Comparison of ENCODE assay signal across 8 cellular contexts in the genomic region with DNA sequence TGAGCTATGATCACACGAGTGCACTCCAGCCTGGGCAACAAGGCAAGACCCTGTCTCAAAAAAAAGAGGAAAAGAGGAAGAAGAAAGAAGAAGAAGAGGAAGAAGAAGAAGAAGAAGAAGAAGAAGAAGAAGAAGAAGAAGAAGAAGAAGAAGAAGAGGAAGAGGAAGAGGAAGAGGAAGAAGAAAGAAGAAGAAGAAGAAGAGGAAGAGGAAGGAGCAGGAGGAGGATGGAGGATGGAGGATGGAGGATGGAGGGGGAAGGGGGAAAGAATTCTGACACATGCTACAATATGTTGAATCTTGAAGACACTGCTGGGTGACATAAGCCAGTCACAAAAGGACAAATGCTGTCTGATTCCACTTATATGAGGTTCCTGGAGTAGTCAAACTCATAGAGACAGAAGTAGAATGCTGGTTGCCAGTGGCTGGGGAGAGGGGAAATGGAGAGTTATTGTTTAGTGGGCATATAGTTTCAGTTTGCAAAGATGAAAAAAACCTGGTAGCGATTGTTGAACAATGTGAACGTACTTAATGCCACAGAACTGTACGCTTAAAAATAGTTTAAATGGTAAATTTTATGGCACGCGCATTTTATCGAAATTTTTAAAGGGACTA. TPM values are rescaled to one million over a fixed set of nuclear protein-coding genes. Genes with fewer than 3 reads are reported as not detected.
DNase-seq lines count a peak whose midpoint lies in the region; ATAC-seq and TF ChIP-seq lines count a peak whose summit lies in the region.

No MANE protein-coding gene starts in this region.

- peak overlapping the region; percentile 60 for H3K4me3 ChIP-seq in osteoblast (ENCODE audit: insufficient read depth, low read length)

- peak overlapping the region; percentile 73 for H3K4me2 ChIP-seq in osteoblast (ENCODE audit: insufficient read depth, low read length)

- ATAC-seq in GM18867 (IDR thresholded peaks at IDR 0.05; ENCODE audit: unreplicated experiment) (peak; percentile 15), HG03066 (IDR thresholded peaks at IDR 0.05; ENCODE audit: low read depth, unreplicated experiment) (peak; percentile 40), HG02884 (IDR thresholded peaks at IDR 0.05; ENCODE audit: unreplicated experiment) (no peak), GM21528 (IDR thresholded peaks at IDR 0.05; ENCODE audit: low FRiP score, unreplicated experiment) (no peak), GM19467 (IDR thresholded peaks at IDR 0.05; ENCODE audit: unreplicated experiment) (no peak)

- H4K20me1 ChIP-seq in osteoblast (ENCODE audit: insufficient read depth, low read length), result no peaks in the 10 kb centered on the region

- H3K4me3 Mint-ChIP-seq in activated naive CD8-positive, alpha-beta T cell, result peak overlapping the region; percentile 82

- peaks cover 5% of the 10 kb centered on the region for H3K27me3 Mint-ChIP-seq in activated naive CD8-positive, alpha-beta T cell

- peak overlapping the region; percentile 57 for H2AFZ ChIP-seq in osteoblast (ENCODE audit: low read length)

- H3K27ac ChIP-seq in osteoblast (ENCODE audit: low read depth, low read length), result no peak overlapping the region

- DNase-seq in osteoblast (ENCODE audit: insufficient read length, low spot score, missing footprints), result no peak
- DNase-seq in NCI-H1092 treated with DMSO at 0.1 percent for 48 hours (lab: John Stamatoyannopoulos, UW), result no peak

- no peaks in the 10 kb centered on the region for H3K9me3 Mint-ChIP-seq in activated naive CD8-positive, alpha-beta T cell (ENCODE audit: low read depth)

- H3K79me2 ChIP-seq in osteoblast (ENCODE audit: insufficient read depth, low read length), result no peaks in the 10 kb centered on the region

- no peak for TF ChIP-seq CTCF in osteoblast (IDR thresholded peaks at IDR 0.05; ENCODE audit: extremely low read depth, low read depth, low read length)

- peaks cover 34% of the 10 kb centered on the region for H3K4me1 Mint-ChIP-seq in activated naive CD8-positive, alpha-beta T cell (ENCODE audit: low read depth)

- H3K4me1 ChIP-seq in osteoblast (ENCODE audit: insufficient read depth, low read length), result no peaks in the 10 kb centered on the region

- H3K36me3 ChIP-seq in osteoblast (ENCODE audit: insufficient read depth, low read length), result no peaks in the 10 kb centered on the region

- peaks cover 26% of the 10 kb centered on the region for H3K27me3 ChIP-seq in osteoblast (ENCODE audit: insufficient read depth, low read length)

- peak overlapping the region; percentile 86 for H3K27ac Mint-ChIP-seq in activated naive CD8-positive, alpha-beta T cell

- no peaks in the 10 kb centered on the region for H3K9me3 ChIP-seq in osteoblast (ENCODE audit: low read depth, low read length)

- H3K36me3 Mint-ChIP-seq in activated naive CD8-positive, alpha-beta T cell, result no peaks in the 10 kb centered on the region

RNA-seq across cellular contexts. Expression of a gene that starts 47.3 kb away (rescaled TPM):
- total RNA-seq in osteoblast, result 11.8 and 20.3 TPM in 2 replicates

Comparison
In these comparisons a context has a peak if more than half of its experiments do, and no peak if none do; other contexts are left out.
1. ATAC-seq: peak in GM18867 (single experiment) and HG03066 (single experiment); none in HG02884 (single experiment), GM21528 (single experiment) and GM19467 (single experiment).